ENCODE assay signal across 16 cellular contexts in the genomic region with DNA sequence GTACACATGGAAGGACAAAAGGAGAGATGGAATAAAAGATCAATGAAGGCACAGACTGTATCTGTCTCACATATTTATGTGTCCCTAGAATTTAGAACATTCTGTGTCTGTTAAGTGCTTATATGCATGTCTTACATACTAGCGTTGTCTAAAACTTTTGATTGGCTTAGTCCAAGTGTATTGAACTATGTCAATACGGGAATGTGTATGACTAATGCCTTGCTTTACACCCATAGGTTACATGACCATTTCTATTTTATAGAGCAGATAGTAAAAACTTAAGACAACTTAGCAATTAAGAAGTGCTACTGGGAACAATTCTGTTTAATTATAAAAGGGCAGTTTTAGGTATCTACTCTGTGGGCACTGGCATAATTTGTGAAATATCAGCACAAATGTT.
DNase-seq lines count a peak whose midpoint lies in the region; ATAC-seq and TF ChIP-seq lines count a peak whose summit lies in the region.
"Had no signal": no experiment of that assay in that cellular context is flagged by ENCODE, and none has a peak within 500 bp of the region (broad histone marks: within the 10 kb centered on the region; RNA-seq: fewer than 3 reads in every experiment).

No MANE protein-coding gene starts in this region.

- intact Hi-C loops in left colon (cut with DNase I, micrococcal nuclease) = no loop called here

- no peak overlapping the region for H3K4me3 ChIP-seq in retinal pigment epithelial cell (ENCODE audit: low read length)
- H3K4me3 ChIP-seq: GM23248 had no signal

- ATAC-seq in esophagus mucosa = peak; percentile 29
- ATAC-seq in left colon = peak; percentile 89
- ATAC-seq in left lobe of liver = no peak
- no peak for ATAC-seq in GM21717 (IDR thresholded peaks at IDR 0.05; ENCODE audit: unreplicated experiment)
- no peak for ATAC-seq in GM19452 (IDR thresholded peaks at IDR 0.05; ENCODE audit: unreplicated experiment)

- DNase-seq in left colon (no peak), retinal pigment epithelial cell (ENCODE audit: low read depth) (peak; percentile 18), left lobe of liver (ENCODE audit: low spot score) (no peak)
- DNase-seq: C1 segment of cervical spinal cord; Calu3; CD4-positive, alpha-beta memory T cell; COR-L47; DMS53; DMS79 treated with DMSO at 0.1 percent for 48 hours; GF-D8; GM23248; H7; HCEC 1CT had no signal

- no peak for TF ChIP-seq CTCF in retinal pigment epithelial cell (conservative IDR thresholded peaks at IDR 0.05; ENCODE audit: low read depth, low read length)

Comparison
In these comparisons a context has a peak if more than half of its experiments do, and no peak if none do; other contexts are left out.
1. ATAC-seq: peak in esophagus mucosa (single experiment) and left colon (single experiment); none in left lobe of liver (single experiment), GM21717 (single experiment) and GM19452 (single experiment).